In the genomic region with DNA sequence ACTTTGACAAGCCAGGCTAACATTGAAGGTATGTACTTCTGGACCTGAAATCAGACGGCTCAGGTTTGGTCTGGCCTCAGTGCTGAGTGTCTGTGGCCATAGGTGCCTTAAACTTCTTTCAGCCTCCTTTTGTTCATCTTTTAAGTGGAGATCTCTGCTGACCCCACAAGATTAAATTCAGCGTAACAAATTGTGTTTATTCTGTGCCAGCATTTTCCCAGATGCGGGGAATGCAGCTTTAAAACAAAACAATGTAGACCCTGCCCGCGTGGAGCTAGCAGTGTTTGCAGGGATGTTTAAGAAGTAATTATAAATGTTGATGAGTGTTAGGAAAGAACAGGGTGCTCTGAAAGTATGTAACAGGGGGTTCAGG, we compare ENCODE assay signal across 9 cellular contexts. TPM values are rescaled to one million over a fixed set of nuclear protein-coding genes. Genes with fewer than 3 reads are reported as not detected.
DNase-seq lines count a peak whose midpoint lies in the region; ATAC-seq and TF ChIP-seq lines count a peak whose summit lies in the region.
"Had no signal": no experiment of that assay in that cellular context is flagged by ENCODE, and none has a peak within 500 bp of the region (broad histone marks: within the 10 kb centered on the region; RNA-seq: fewer than 3 reads in every experiment).

No MANE protein-coding gene starts in this region.

- peaks cover 58% of the 10 kb centered on the region for H3K4me1 ChIP-seq in GM23248 (ENCODE audit: insufficient read depth)

- H3K9me3 ChIP-seq in GM23248 (ENCODE audit: low read depth) (no peaks in the 10 kb centered on the region), T-helper 17 cell (ENCODE audit: control insufficient read depth, low read length, poor library complexity, severe bottlenecking) (no peaks in the 10 kb centered on the region)

- peak overlapping the region; percentile 94 for H3K9ac ChIP-seq in GM23248

- H3K36me3 ChIP-seq in GM23248 (ENCODE audit: low read depth): peaks cover 4% of the 10 kb centered on the region; the same call in 1 of the 2 replicates

- peak overlapping the region; percentile 98 for H3K4me3 Mint-ChIP-seq in T-helper 17 cell

- no peak for TF ChIP-seq CTCF in fibroblast of villous mesenchyme (IDR thresholded peaks at IDR 0.05; ENCODE audit: insufficient read depth, low read depth, low read length)

- H3K27me3 Mint-ChIP-seq in T-helper 17 cell: no peaks in the 10 kb centered on the region

- H3K27me3 ChIP-seq in GM23248 (replicated peaks; ENCODE audit: insufficient read depth): no peaks in the 10 kb centered on the region

- peak overlapping the region; percentile 65 for H3K27ac ChIP-seq in GM23248

- H3K27ac Mint-ChIP-seq in T-helper 17 cell: peak overlapping the region; percentile 97

- H3K9me2 ChIP-seq in GM23248 (ENCODE audit: insufficient read depth): no peaks in the 10 kb centered on the region

- H3F3A ChIP-seq in GM23248 (ENCODE audit: insufficient read depth): peaks cover 47% of the 10 kb centered on the region

- H3K79me2 ChIP-seq in GM23248 (ENCODE audit: insufficient read depth): peaks cover 60% of the 10 kb centered on the region

- peaks cover 58% of the 10 kb centered on the region for H3K4me1 Mint-ChIP-seq in T-helper 17 cell

- DNase-seq in GM23248 (peak; percentile 2), T-helper 17 cell (no peak), fibroblast of villous mesenchyme (ENCODE audit: low read depth) (no peak), skeletal muscle cell (ENCODE audit: low read depth) (no peak), left lobe of liver (ENCODE audit: low spot score) (no peak), CD1c-positive myeloid dendritic cell (ENCODE audit: extremely low spot score) (no peak), NCI-H2227 (lab: John Stamatoyannopoulos, UW; ENCODE audit: unreplicated experiment) (no peak)
- DNase-seq: activated CD8-positive, alpha-beta memory T cell treated with anti-CD3 and anti-CD28 coated beads, Interleukin-2, amount 50 U/mL, for 4 hours had no signal

- H2AFZ ChIP-seq in GM23248: peak overlapping the region; percentile 78; the same call in 1 of the 2 replicates

- in situ Hi-C loops in GM23248 (cut with MboI): no loop called here

- peaks cover 18% of the 10 kb centered on the region for H3K36me3 Mint-ChIP-seq in T-helper 17 cell (ENCODE audit: low read depth)

- ATAC-seq in T-helper 17 cell (no peak), GM19023 (IDR thresholded peaks at IDR 0.05; ENCODE audit: unreplicated experiment) (no peak), left lobe of liver (no peak)

- 2 to 3% methylated on average over 5 of the region's 5 CpGs for WGBS in GM23248 (ENCODE audit: low coverage in 1 of 2, low lambda C conversion rate in 2 of 2, missing lambda C conversion rate in 2 of 2), 2 experiments

- peaks cover 14% of the 10 kb centered on the region; the same call in 1 of the 2 replicates for H4K20me1 ChIP-seq in GM23248 (ENCODE audit: insufficient read depth)

- H3K4me2 ChIP-seq in GM23248 (ENCODE audit: unreplicated experiment): peak overlapping the region; percentile 100

- H3K4me3 ChIP-seq in GM23248 (peak overlapping the region; percentile 99), fibroblast of villous mesenchyme (ENCODE audit: low read depth, low read length) (peak overlapping the region; percentile 93), skeletal muscle cell (ENCODE audit: low read depth, low read length) (peak overlapping the region; percentile 89)

RNA-seq across cellular contexts. Expression of a gene that starts 0.9 kb away (rescaled TPM):
- 496 and 560 TPM in 2 replicates for total RNA-seq in GM23248 (2014; rRNA removed; shearing (Covaris generic))
- 576 and 593 TPM in 2 replicates for polyA plus RNA-seq in GM23248 (2016; fragmentation: Nextera tagmentation; extraction: Ambion mirVana)
- total RNA-seq in T-helper 17 cell: 100 to 1,000 TPM; 244 to 273 TPM
- 541 and 671 TPM in 2 replicates for total RNA-seq in fibroblast of villous mesenchyme
- 98.9 TPM for total RNA-seq in left lobe of liver

RNA-seq across cellular contexts. Expression of a gene that starts 55.6 kb away (rescaled TPM):
- total RNA-seq in GM23248 (2014; rRNA removed; shearing (Covaris generic)): 26.9 and 38.3 TPM in 2 replicates
- polyA plus RNA-seq in GM23248 (2016; fragmentation: Nextera tagmentation; extraction: Ambion mirVana): 53.1 and 54.0 TPM in 2 replicates
- 10 to 100 TPM; 39.7 to 41.3 TPM for total RNA-seq in T-helper 17 cell
- 38.3 and 70.8 TPM in 2 replicates for total RNA-seq in fibroblast of villous mesenchyme
- total RNA-seq in left lobe of liver: 14.0 TPM
